ENCODE assay signal across 9 cellular contexts in the genomic region with DNA sequence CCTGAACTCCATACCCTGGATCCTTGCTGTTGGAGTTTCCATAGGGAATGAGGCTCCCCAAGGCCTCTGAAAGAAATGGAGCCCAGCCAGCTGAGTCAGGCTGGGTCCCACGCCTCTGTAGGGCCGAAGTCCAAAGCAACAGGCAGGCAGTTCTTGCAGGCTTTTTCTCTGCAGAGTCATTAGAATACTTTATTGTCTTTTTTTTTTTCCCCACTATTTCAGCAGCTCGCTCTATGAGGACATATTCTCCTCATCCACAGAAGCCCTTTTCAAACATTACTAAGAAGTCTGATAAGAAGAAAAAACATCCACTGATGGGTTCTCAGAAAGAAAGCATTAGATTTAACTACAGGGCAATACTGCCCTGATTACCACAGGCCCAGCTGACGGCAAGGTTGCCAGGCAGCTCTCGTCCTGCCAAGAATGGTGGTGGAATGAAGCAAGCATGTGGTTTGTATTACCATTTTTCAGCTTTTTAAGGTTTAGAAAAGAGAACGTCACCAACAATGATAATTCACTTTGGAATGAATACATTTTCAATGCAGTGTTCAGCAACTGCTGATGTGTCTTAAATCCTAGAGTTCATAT.
DNase-seq lines count a peak whose midpoint lies in the region; TF ChIP-seq lines count a peak whose summit lies in the region.
"Had no signal": no experiment of that assay in that cellular context is flagged by ENCODE, and none has a peak within 500 bp of the region (broad histone marks: within the 10 kb centered on the region; RNA-seq: fewer than 3 reads in every experiment).

No MANE protein-coding gene starts in this region.

- H3K27me3 ChIP-seq in thyroid gland, result no peaks in the 10 kb centered on the region

- TF ChIP-seq POLR2A in lower leg skin (IDR thresholded peaks at IDR 0.05) (no peak), thyroid gland (IDR thresholded peaks at IDR 0.05) (no peak)

- H3K4me1 ChIP-seq in thyroid gland, result peaks cover 7 to 20% of the 10 kb centered on the region in 2 donors

- H3K27me3 Mint-ChIP-seq in activated T-helper 2 cell treated with anti-CD3 and anti-CD28 coated beads, Interferon-gamma antibody, Interleukin-2, Interleukin-4, amounts not matched to agents 10 μg/mL and 5 μg/mL and 100 μg/mL, durations not matched to agents 14 hours and 24 hours and 36 hours (ENCODE audit: low read depth), result peaks cover 1% of the 10 kb centered on the region

- peak overlapping the region in 2 of 3 donors; percentile 45 to 54 for H3K27ac ChIP-seq in thyroid gland

- H3K27ac Mint-ChIP-seq in activated T-helper 2 cell treated with anti-CD3 and anti-CD28 coated beads, Interferon-gamma antibody, Interleukin-2, Interleukin-4, amounts not matched to agents 10 μg/mL and 5 μg/mL and 100 μg/mL, durations not matched to agents 14 hours and 24 hours and 36 hours, result no peak overlapping the region
- H3K27ac Mint-ChIP-seq: activated naive CD8-positive, alpha-beta T cell treated with anti-CD3 and anti-CD28 coated beads, Interleukin-2, amount 10 ng/mL, durations not matched to agents 7 days and 5 days had no signal

- DNase-seq in LHCN-M2 (ENCODE audit: low read depth) (peak; percentile 95), cardiac fibroblast (ENCODE audit: low read depth in 2 of 2) (peak; percentile 97 to 99), lower leg skin (ENCODE audit: low spot score in 2 of 2) (peak; percentile 62 to 91), thyroid gland (peak; percentile 39 to 53), SHP77 (lab: John Stamatoyannopoulos, UW) (no peak)
- no peak for DNase-seq in stimulated activated CD8-positive, alpha-beta memory T cell treated with anti-CD3 and anti-CD28 coated beads, Interleukin-4, amount 100 ng/mL, for 48 hours
- DNase-seq in stimulated activated CD4-positive, alpha-beta T cell treated with anti-CD3 and anti-CD28 coated beads, Interleukin-2, amount 100 ng/mL, for 24 hours, result no peak
- DNase-seq in activated T-helper 2 cell treated with anti-CD3 and anti-CD28 coated beads, Interferon-gamma antibody, Interleukin-2, Interleukin-4, amounts not matched to agents 10 μg/mL and 5 μg/mL and 100 μg/mL, durations not matched to agents 14 hours and 24 hours and 36 hours (ENCODE audit: low spot score), result no peak
- DNase-seq: activated naive CD8-positive, alpha-beta T cell treated with anti-CD3 and anti-CD28 coated beads, Interleukin-2, amount 10 ng/mL, durations not matched to agents 7 days and 5 days had no signal

- TF ChIP-seq CTCF in cardiac fibroblast (IDR thresholded peaks at IDR 0.05; ENCODE audit: low read depth, low read length) (no peak), lower leg skin (IDR thresholded peaks at IDR 0.05) (no peak), thyroid gland (IDR thresholded peaks at IDR 0.05) (no peak)

- no peaks in the 10 kb centered on the region for H3K36me3 ChIP-seq in thyroid gland

- H3K4me1 Mint-ChIP-seq in activated T-helper 2 cell treated with anti-CD3 and anti-CD28 coated beads, Interferon-gamma antibody, Interleukin-2, Interleukin-4, amounts not matched to agents 10 μg/mL and 5 μg/mL and 100 μg/mL, durations not matched to agents 14 hours and 24 hours and 36 hours (ENCODE audit: low read depth), result peaks cover 5% of the 10 kb centered on the region
- H3K4me1 Mint-ChIP-seq: activated naive CD8-positive, alpha-beta T cell treated with anti-CD3 and anti-CD28 coated beads, Interleukin-2, amount 10 ng/mL, durations not matched to agents 7 days and 5 days had no signal

- WGBS in lower leg skin, 2 donors, result 14 to 16% methylated on average over 6 of the region's 6 CpGs
- 31 to 39% methylated on average over 6 of the region's 6 CpGs for WGBS in thyroid gland, 2 donors

- H3K9me3 Mint-ChIP-seq in activated T-helper 2 cell treated with anti-CD3 and anti-CD28 coated beads, Interferon-gamma antibody, Interleukin-2, Interleukin-4, amounts not matched to agents 10 μg/mL and 5 μg/mL and 100 μg/mL, durations not matched to agents 14 hours and 24 hours and 36 hours, result no peaks in the 10 kb centered on the region
- H3K9me3 Mint-ChIP-seq: activated naive CD8-positive, alpha-beta T cell treated with anti-CD3 and anti-CD28 coated beads, Interleukin-2, amount 10 ng/mL, durations not matched to agents 7 days and 5 days had no signal

- intact Hi-C loops in lower leg skin (cut with DNase I; ENCODE audit: low total_unique reads) (no loop called here), thyroid gland (cut with DNase I) (no loop called here)
- intact Hi-C loops in activated T-helper 2 cell treated with anti-CD3 and anti-CD28 coated beads, Interferon-gamma antibody, Interleukin-2, Interleukin-4, amounts not matched to agents 10 μg/mL and 5 μg/mL and 100 μg/mL, durations not matched to agents 14 hours and 24 hours and 36 hours (cut with micrococcal nuclease), result no loop called here

- H3K4me3 Mint-ChIP-seq in activated T-helper 2 cell treated with anti-CD3 and anti-CD28 coated beads, Interferon-gamma antibody, Interleukin-2, Interleukin-4, amounts not matched to agents 10 μg/mL and 5 μg/mL and 100 μg/mL, durations not matched to agents 14 hours and 24 hours and 36 hours (ENCODE audit: low read depth), result no peak overlapping the region
- H3K4me3 Mint-ChIP-seq: activated naive CD8-positive, alpha-beta T cell treated with anti-CD3 and anti-CD28 coated beads, Interleukin-2, amount 10 ng/mL, durations not matched to agents 7 days and 5 days had no signal

- no peaks in the 10 kb centered on the region for H3K36me3 Mint-ChIP-seq in activated T-helper 2 cell treated with anti-CD3 and anti-CD28 coated beads, Interferon-gamma antibody, Interleukin-2, Interleukin-4, amounts not matched to agents 10 μg/mL and 5 μg/mL and 100 μg/mL, durations not matched to agents 14 hours and 24 hours and 36 hours (ENCODE audit: low read depth)
- H3K36me3 Mint-ChIP-seq: activated naive CD8-positive, alpha-beta T cell treated with anti-CD3 and anti-CD28 coated beads, Interleukin-2, amount 10 ng/mL, durations not matched to agents 7 days and 5 days had no signal

- H3K4me3 ChIP-seq in cardiac fibroblast (replicated peaks in 1 of 2; ENCODE audit: low read depth in 2 of 2, low read length in 2 of 2), result no peak overlapping the region
- H3K4me3 ChIP-seq in lower leg skin (ENCODE audit: low read depth, poor library complexity, severe bottlenecking), result no peak overlapping the region
- no peak overlapping the region for H3K4me3 ChIP-seq in thyroid gland (replicated peaks in 1 of 3)

- H3K9me3 ChIP-seq in thyroid gland, result no peaks in the 10 kb centered on the region

Comparison
In these comparisons a context has a peak if more than half of its experiments do, and no peak if none do; other contexts are left out.
1. DNase-seq: peak in LHCN-M2 (single experiment), cardiac fibroblast (2 of 2), lower leg skin (2 of 2) and thyroid gland (2 of 2); none in stimulated activated CD8-positive, alpha-beta memory T cell treated with anti-CD3 and anti-CD28 coated beads, Interleukin-4, amount 100 ng/mL, for 48 hours (single experiment), stimulated activated CD4-positive, alpha-beta T cell treated with anti-CD3 and anti-CD28 coated beads, Interleukin-2, amount 100 ng/mL, for 24 hours (0 of 2), SHP77 (0 of 2) and activated T-helper 2 cell treated with anti-CD3 and anti-CD28 coated beads, Interferon-gamma antibody, Interleukin-2, Interleukin-4, amounts not matched to agents 10 μg/mL and 5 μg/mL and 100 μg/mL, durations not matched to agents 14 hours and 24 hours and 36 hours (single experiment).